In the genomic region with DNA sequence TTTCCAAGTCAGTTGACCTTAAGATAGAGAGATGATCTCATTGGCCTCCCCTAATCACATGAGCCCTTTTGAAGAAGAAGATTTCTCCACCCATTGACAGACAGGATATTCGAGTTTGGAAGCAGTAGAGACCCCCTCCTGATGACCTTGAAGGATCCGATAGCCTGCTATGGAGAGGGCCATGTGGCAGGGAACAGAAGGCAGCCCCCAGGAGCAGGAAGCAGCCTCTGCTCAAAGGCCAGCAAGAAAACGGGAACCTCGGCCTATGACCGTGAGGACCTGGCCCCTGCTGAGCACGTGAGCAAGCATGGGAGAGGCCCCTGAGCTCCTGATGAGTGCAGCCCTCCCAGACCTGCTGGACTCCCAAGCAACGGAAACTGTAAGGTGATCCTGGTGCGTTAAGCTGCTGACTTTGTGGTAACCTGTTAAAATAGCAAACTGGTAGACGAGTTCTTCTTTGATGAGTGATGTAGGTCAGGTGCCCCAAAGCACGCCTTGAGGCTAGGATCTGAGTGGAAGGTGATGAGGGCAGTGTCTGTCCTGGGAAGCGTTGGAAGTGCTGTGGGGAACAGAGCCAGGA, we compare ENCODE assay signal across 1 cellular context.
A peak's percentile ranks its signal among the peaks of the same experiment; 100 is the strongest.
TF ChIP-seq lines count a peak whose summit lies in the region.

No MANE protein-coding gene starts in this region.

TF ChIP-seq in K562, 482 proteins besides CTCF, POLR2A, EP300 and RAD21 (continued from another document and continues in another):
- TF ChIP-seq, protein P1, sequence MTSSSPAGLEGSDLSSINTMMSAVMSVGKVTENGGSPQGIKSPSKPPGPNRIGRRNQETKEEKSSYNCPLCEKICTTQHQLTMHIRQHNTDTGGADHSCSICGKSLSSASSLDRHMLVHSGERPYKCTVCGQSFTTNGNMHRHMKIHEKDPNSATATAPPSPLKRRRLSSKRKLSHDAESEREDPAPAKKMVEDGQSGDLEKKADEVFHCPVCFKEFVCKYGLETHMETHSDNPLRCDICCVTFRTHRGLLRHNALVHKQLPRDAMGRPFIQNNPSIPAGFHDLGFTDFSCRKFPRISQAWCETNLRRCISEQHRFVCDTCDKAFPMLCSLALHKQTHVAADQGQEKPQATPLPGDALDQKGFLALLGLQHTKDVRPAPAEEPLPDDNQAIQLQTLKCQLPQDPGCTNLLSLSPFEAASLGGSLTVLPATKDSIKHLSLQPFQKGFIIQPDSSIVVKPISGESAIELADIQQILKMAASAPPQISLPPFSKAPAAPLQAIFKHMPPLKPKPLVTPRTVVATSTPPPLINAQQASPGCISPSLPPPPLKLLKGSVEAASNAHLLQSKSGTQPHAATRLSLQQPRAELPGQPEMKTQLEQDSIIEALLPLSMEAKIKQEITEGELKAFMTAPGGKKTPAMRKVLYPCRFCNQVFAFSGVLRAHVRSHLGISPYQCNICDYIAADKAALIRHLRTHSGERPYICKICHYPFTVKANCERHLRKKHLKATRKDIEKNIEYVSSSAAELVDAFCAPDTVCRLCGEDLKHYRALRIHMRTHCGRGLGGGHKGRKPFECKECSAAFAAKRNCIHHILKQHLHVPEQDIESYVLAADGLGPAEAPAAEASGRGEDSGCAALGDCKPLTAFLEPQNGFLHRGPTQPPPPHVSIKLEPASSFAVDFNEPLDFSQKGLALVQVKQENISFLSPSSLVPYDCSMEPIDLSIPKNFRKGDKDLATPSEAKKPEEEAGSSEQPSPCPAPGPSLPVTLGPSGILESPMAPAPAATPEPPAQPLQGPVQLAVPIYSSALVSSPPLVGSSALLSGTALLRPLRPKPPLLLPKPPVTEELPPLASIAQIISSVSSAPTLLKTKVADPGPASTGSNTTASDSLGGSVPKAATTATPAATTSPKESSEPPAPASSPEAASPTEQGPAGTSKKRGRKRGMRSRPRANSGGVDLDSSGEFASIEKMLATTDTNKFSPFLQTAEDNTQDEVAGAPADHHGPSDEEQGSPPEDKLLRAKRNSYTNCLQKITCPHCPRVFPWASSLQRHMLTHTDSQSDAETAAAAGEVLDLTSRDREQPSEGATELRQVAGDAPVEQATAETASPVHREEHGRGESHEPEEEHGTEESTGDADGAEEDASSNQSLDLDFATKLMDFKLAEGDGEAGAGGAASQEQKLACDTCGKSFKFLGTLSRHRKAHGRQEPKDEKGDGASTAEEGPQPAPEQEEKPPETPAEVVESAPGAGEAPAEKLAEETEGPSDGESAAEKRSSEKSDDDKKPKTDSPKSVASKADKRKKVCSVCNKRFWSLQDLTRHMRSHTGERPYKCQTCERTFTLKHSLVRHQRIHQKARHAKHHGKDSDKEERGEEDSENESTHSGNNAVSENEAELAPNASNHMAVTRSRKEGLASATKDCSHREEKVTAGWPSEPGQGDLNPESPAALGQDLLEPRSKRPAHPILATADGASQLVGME (CRISPR knock-in tag; IDR thresholded peaks at IDR 0.05) = no peak
- TF ChIP-seq, protein P2, sequence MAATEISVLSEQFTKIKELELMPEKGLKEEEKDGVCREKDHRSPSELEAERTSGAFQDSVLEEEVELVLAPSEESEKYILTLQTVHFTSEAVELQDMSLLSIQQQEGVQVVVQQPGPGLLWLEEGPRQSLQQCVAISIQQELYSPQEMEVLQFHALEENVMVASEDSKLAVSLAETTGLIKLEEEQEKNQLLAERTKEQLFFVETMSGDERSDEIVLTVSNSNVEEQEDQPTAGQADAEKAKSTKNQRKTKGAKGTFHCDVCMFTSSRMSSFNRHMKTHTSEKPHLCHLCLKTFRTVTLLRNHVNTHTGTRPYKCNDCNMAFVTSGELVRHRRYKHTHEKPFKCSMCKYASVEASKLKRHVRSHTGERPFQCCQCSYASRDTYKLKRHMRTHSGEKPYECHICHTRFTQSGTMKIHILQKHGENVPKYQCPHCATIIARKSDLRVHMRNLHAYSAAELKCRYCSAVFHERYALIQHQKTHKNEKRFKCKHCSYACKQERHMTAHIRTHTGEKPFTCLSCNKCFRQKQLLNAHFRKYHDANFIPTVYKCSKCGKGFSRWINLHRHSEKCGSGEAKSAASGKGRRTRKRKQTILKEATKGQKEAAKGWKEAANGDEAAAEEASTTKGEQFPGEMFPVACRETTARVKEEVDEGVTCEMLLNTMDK (IDR thresholded peaks at IDR 0.05; ENCODE audit: borderline replicate concordance, insufficient read depth, low read depth, low read length, poor library complexity, severe bottlenecking) = no peak
- TF ChIP-seq NFE2 (IDR thresholded peaks at IDR 0.05; ENCODE audit: low read depth) (no peak), CEBPG (CRISPR knock-in tag; IDR thresholded peaks at IDR 0.05) (no peak), CEBPG (tag; conservative IDR thresholded peaks at IDR 0.05 in 1 of 2, IDR thresholded peaks at IDR 0.05 in 1 of 2) (no peak), SRF (CRISPR knock-in tag; IDR thresholded peaks at IDR 0.05) (no peak), NFIC (IDR thresholded peaks at IDR 0.05) (no peak), ZNF224 (CRISPR knock-in tag; IDR thresholded peaks at IDR 0.05) (no peak), SIRT6 (IDR thresholded peaks at IDR 0.05; ENCODE audit: low read depth, low read length) (no peak), CSDE1 (IDR thresholded peaks at IDR 0.05) (no peak), KDM5B (IDR thresholded peaks at IDR 0.05; ENCODE audit: insufficient replicate concordance, low read depth, low read length) (no peak), CBX8 (IDR thresholded peaks at IDR 0.05; ENCODE audit: borderline replicate concordance, extremely low read depth, low read depth, low read length, poor library complexity, severe bottlenecking) (no peak), HDAC8 (tag; IDR thresholded peaks at IDR 0.05) (no peak), GATAD2B (IDR thresholded peaks at IDR 0.05; ENCODE audit: borderline replicate concordance) (no peak), ZNF239 (CRISPR knock-in tag; IDR thresholded peaks at IDR 0.05) (no peak), ZFP30 (CRISPR knock-in tag; IDR thresholded peaks at IDR 0.05; ENCODE audit: borderline replicate concordance) (no peak), ZNF717 (CRISPR knock-in tag; IDR thresholded peaks at IDR 0.05) (no peak), SLC30A9 (CRISPR knock-in tag; IDR thresholded peaks at IDR 0.05) (no peak), ZZZ3 (IDR thresholded peaks at IDR 0.05) (no peak), PHF8 (IDR thresholded peaks at IDR 0.05; ENCODE audit: borderline replicate concordance, low read length) (no peak), MEIS2 (IDR thresholded peaks at IDR 0.05; ENCODE audit: partially characterized antibody) (no peak), NFXL1 (CRISPR knock-in tag; IDR thresholded peaks at IDR 0.05) (no peak), MCM2 (IDR thresholded peaks at IDR 0.05; ENCODE audit: low read depth) (no peak), ZNF699 (CRISPR knock-in tag; IDR thresholded peaks at IDR 0.05; ENCODE audit: insufficient replicate concordance) (no peak), L3MBTL2 (IDR thresholded peaks at IDR 0.05) (peak; percentile 81), SPI1 (IDR thresholded peaks at IDR 0.05; ENCODE audit: borderline replicate concordance, low read depth, low read length) (no peak), ZNF263 (CRISPR knock-in tag; IDR thresholded peaks at IDR 0.05; ENCODE audit: borderline replicate concordance) (no peak)
- TF ChIP-seq, protein P3, sequence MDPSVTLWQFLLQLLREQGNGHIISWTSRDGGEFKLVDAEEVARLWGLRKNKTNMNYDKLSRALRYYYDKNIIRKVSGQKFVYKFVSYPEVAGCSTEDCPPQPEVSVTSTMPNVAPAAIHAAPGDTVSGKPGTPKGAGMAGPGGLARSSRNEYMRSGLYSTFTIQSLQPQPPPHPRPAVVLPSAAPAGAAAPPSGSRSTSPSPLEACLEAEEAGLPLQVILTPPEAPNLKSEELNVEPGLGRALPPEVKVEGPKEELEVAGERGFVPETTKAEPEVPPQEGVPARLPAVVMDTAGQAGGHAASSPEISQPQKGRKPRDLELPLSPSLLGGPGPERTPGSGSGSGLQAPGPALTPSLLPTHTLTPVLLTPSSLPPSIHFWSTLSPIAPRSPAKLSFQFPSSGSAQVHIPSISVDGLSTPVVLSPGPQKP (CRISPR knock-in tag; IDR thresholded peaks at IDR 0.05) = no peak
- TF ChIP-seq, protein P4, sequence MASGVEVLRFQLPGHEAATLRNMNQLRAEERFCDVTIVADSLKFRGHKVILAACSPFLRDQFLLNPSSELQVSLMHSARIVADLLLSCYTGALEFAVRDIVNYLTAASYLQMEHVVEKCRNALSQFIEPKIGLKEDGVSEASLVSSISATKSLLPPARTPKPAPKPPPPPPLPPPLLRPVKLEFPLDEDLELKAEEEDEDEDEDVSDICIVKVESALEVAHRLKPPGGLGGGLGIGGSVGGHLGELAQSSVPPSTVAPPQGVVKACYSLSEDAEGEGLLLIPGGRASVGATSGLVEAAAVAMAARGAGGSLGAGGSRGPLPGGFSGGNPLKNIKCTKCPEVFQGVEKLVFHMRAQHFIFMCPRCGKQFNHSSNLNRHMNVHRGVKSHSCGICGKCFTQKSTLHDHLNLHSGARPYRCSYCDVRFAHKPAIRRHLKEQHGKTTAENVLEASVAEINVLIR (CRISPR knock-in tag; IDR thresholded peaks at IDR 0.05) = no peak
- TF ChIP-seq, protein P5, sequence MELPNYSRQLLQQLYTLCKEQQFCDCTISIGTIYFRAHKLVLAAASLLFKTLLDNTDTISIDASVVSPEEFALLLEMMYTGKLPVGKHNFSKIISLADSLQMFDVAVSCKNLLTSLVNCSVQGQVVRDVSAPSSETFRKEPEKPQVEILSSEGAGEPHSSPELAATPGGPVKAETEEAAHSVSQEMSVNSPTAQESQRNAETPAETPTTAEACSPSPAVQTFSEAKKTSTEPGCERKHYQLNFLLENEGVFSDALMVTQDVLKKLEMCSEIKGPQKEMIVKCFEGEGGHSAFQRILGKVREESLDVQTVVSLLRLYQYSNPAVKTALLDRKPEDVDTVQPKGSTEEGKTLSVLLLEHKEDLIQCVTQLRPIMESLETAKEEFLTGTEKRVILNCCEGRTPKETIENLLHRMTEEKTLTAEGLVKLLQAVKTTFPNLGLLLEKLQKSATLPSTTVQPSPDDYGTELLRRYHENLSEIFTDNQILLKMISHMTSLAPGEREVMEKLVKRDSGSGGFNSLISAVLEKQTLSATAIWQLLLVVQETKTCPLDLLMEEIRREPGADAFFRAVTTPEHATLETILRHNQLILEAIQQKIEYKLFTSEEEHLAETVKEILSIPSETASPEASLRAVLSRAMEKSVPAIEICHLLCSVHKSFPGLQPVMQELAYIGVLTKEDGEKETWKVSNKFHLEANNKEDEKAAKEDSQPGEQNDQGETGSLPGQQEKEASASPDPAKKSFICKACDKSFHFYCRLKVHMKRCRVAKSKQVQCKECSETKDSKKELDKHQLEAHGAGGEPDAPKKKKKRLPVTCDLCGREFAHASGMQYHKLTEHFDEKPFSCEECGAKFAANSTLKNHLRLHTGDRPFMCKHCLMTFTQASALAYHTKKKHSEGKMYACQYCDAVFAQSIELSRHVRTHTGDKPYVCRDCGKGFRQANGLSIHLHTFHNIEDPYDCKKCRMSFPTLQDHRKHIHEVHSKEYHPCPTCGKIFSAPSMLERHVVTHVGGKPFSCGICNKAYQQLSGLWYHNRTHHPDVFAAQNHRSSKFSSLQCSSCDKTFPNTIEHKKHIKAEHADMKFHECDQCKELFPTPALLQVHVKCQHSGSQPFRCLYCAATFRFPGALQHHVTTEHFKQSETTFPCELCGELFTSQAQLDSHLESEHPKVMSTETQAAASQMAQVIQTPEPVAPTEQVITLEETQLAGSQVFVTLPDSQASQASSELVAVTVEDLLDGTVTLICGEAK (IDR thresholded peaks at IDR 0.05) = no peak
- TF ChIP-seq, protein P5 (CRISPR knock-in tag; IDR thresholded peaks at IDR 0.05) = no peak; the same call in 1 of the 2 replicates
- TF ChIP-seq, protein P6, sequence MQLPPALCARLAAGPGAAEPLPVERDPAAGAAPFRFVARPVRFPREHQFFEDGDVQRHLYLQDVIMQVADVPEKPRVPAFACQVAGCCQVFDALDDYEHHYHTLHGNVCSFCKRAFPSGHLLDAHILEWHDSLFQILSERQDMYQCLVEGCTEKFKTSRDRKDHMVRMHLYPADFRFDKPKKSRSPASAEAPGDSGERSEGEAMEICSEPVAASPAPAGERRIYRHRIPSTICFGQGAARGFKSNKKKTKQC (CRISPR knock-in tag; IDR thresholded peaks at IDR 0.05) = no peak
- TF ChIP-seq, protein P7, sequence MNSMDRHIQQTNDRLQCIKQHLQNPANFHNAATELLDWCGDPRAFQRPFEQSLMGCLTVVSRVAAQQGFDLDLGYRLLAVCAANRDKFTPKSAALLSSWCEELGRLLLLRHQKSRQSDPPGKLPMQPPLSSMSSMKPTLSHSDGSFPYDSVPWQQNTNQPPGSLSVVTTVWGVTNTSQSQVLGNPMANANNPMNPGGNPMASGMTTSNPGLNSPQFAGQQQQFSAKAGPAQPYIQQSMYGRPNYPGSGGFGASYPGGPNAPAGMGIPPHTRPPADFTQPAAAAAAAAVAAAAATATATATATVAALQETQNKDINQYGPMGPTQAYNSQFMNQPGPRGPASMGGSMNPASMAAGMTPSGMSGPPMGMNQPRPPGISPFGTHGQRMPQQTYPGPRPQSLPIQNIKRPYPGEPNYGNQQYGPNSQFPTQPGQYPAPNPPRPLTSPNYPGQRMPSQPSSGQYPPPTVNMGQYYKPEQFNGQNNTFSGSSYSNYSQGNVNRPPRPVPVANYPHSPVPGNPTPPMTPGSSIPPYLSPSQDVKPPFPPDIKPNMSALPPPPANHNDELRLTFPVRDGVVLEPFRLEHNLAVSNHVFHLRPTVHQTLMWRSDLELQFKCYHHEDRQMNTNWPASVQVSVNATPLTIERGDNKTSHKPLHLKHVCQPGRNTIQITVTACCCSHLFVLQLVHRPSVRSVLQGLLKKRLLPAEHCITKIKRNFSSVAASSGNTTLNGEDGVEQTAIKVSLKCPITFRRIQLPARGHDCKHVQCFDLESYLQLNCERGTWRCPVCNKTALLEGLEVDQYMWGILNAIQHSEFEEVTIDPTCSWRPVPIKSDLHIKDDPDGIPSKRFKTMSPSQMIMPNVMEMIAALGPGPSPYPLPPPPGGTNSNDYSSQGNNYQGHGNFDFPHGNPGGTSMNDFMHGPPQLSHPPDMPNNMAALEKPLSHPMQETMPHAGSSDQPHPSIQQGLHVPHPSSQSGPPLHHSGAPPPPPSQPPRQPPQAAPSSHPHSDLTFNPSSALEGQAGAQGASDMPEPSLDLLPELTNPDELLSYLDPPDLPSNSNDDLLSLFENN (IDR thresholded peaks at IDR 0.05; ENCODE audit: low read depth in 2 of 2, low read length in 2 of 2) = no peak
